5 cellular contexts compared by ENCODE assay signal in the genomic region with DNA sequence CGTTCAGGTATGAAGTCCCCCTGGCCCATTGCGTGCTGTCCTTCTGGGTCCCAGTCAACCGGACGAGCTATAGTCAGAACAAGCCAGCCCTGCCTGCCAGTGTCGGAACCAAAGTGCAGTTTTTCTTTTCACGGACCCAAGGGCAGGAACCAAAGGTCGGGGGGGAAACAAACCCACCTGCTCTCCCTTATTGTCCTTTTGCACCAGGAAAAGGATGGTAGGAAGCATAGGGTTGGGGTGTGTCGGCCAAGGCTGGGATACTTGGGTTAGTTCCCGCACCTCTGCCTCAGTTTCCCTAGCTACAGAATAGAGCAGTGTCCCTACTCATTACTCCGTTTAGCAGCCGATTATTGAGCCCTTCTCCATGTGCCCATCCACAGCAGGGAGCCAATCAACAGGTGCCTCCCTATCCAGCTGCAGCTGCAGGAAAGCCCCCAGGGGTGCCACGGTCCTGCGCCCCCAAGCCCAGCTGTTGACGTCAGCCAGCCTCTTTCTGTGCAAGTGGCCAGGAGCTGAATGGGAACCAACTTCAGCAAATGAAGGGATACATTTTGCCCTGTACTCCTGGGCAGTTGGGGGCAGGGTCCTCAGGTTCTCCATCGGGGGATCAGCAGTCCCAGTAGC.
"Had no signal": no experiment of that assay in that cellular context is flagged by ENCODE, and none has a peak within 500 bp of the region (broad histone marks: within the 10 kb centered on the region; RNA-seq: fewer than 3 reads in every experiment).

No MANE protein-coding gene starts in this region.

- H2AFZ ChIP-seq: GM23248 had no signal

- H3K4me3 ChIP-seq: GM23248, HAP-1 had no signal

- H3K9me3 ChIP-seq: HAP-1 had no signal

- H3K27ac ChIP-seq: GM23248, HL-60, KMS-11 had no signal

- DNase-seq: GOT3 had no signal

- H3K4me2 ChIP-seq: KMS-11 had no signal

- H3K9ac ChIP-seq: GM23248, KMS-11 had no signal

- H3K4me1 ChIP-seq: HAP-1 had no signal
